In genomic region chr21:35603471-35603870, GRCh38 we compare ENCODE assay signal across 1 cellular context.
TF ChIP-seq lines count a peak whose summit lies in the region.

No MANE protein-coding gene starts in this region.

TF ChIP-seq in GM23338, 12 proteins besides CTCF, POLR2A, EP300 and RAD21 (continued from another document):
- TF ChIP-seq ZNF462 (CRISPR knock-in tag; IDR thresholded peaks at IDR 0.05): no peak
